2 cellular contexts compared by ENCODE assay signal in genomic region chr14:36321004-36321381, GRCh38.
TF ChIP-seq lines count a peak whose summit lies in the region.
"Not testable (repeated sequence)": the region's sequence is repeated elsewhere in the genome, so short reads cannot be mapped to it uniquely, and the experiment has no call there.

No MANE protein-coding gene starts in this region.

TF ChIP-seq in SK-N-SH treated with all-trans-retinoic acid at 6 μM for 48 hours, 23 proteins besides CTCF, POLR2A, EP300 and RAD21:
- 0 out of 2 replicates have a peak, but pooled peaks have one; percentile 39 for TF ChIP-seq SNAI2 (CRISPR knock-in tag; IDR thresholded peaks at IDR 0.05)
TF ChIP-seq in SK-N-SH treated with all-trans-retinoic acid at 6 μM for 48 hours: peak in this region for 1; not testable (repeated sequence) for 22.

TF ChIP-seq in HepG2, 621 proteins besides CTCF, POLR2A, EP300 and RAD21 (continues in another document):
- TF ChIP-seq ATF7-NPFF (CRISPR knock-in tag; IDR thresholded peaks at IDR 0.05; ENCODE audit: low read depth): 0 out of 2 replicates have a peak, but pooled peaks have one; percentile 9
- 0 out of 2 replicates have a peak, but pooled peaks have one; percentile 0 for TF ChIP-seq ZNF546 (CRISPR knock-in tag; conservative IDR thresholded peaks at IDR 0.05)
- TF ChIP-seq REL (CRISPR knock-in tag; conservative IDR thresholded peaks at IDR 0.05): 0 out of 2 replicates have a peak, but pooled peaks have one; percentile 9
- peak; percentile 65; the same call in 1 of the 2 replicates for TF ChIP-seq SATB2 (CRISPR knock-in tag; IDR thresholded peaks at IDR 0.05)
- 0 out of 2 replicates have a peak, but pooled peaks have one; percentile 20 for TF ChIP-seq ZNF367 (CRISPR knock-in tag; IDR thresholded peaks at IDR 0.05; ENCODE audit: borderline replicate concordance)
- TF ChIP-seq CBX2 (IDR thresholded peaks at IDR 0.05; ENCODE audit: low read depth, low read length): peak; percentile 69; the same call in 1 of the 2 replicates
- TF ChIP-seq CBX2 (CRISPR knock-in tag; IDR thresholded peaks at IDR 0.05; ENCODE audit: low read depth): peak; percentile 93; the same call in 1 of the 2 replicates
- TF ChIP-seq ZNF256 (CRISPR knock-in tag; conservative IDR thresholded peaks at IDR 0.05): 0 out of 2 replicates have a peak, but pooled peaks have one; percentile 1
- 0 out of 2 replicates have a peak, but pooled peaks have one; percentile 13 for TF ChIP-seq ZNF264 (CRISPR knock-in tag; IDR thresholded peaks at IDR 0.05)
- TF ChIP-seq SOX13 (IDR thresholded peaks at IDR 0.05): 0 out of 2 replicates have a peak, but pooled peaks have one; percentile 17
- TF ChIP-seq SOX13 (CRISPR knock-in tag; conservative IDR thresholded peaks at IDR 0.05 in 1 of 2, IDR thresholded peaks at IDR 0.05 in 1 of 2); LCORL (IDR thresholded peaks at IDR 0.05); ZHX2 (IDR thresholded peaks at IDR 0.05; ENCODE audit: low read depth): not testable (repeated sequence)
- 0 out of 2 replicates have a peak, but pooled peaks have one; percentile 10 for TF ChIP-seq ZNF275 (CRISPR knock-in tag; IDR thresholded peaks at IDR 0.05; ENCODE audit: borderline replicate concordance)
- TF ChIP-seq ZNF552 (CRISPR knock-in tag; IDR thresholded peaks at IDR 0.05; ENCODE audit: borderline replicate concordance): 0 out of 2 replicates have a peak, but pooled peaks have one; percentile 13
- TF ChIP-seq ZNF770 (CRISPR knock-in tag; IDR thresholded peaks at IDR 0.05): peak; percentile 93
- TF ChIP-seq ZMYM3 (CRISPR knock-in tag; IDR thresholded peaks at IDR 0.05): peak; percentile 79; the same call in 1 of the 2 replicates
- TF ChIP-seq ZMYM2 (CRISPR knock-in tag; IDR thresholded peaks at IDR 0.05): peak; percentile 56; the same call in 1 of the 2 replicates
- 0 out of 2 replicates have a peak, but pooled peaks have one; percentile 3 for TF ChIP-seq LCORL (CRISPR knock-in tag; IDR thresholded peaks at IDR 0.05)
- TF ChIP-seq NR2F1 (CRISPR knock-in tag; IDR thresholded peaks at IDR 0.05): 0 out of 4 replicates have a peak, but pooled peaks of 1 of the 2 experiments have one; percentile 3
- 0 out of 2 replicates have a peak, but pooled peaks have one; percentile 35 for TF ChIP-seq ZHX2 (CRISPR knock-in tag; IDR thresholded peaks at IDR 0.05; ENCODE audit: borderline replicate concordance)
- TF ChIP-seq BRF2 (CRISPR knock-in tag; IDR thresholded peaks at IDR 0.05): peak; percentile 13; the same call in 1 of the 2 replicates
- peak; percentile 92 for TF ChIP-seq TRAFD1 (CRISPR knock-in tag; IDR thresholded peaks at IDR 0.05; ENCODE audit: borderline replicate concordance)
- 0 out of 2 replicates have a peak, but pooled peaks have one; percentile 6 for TF ChIP-seq TARDBP (CRISPR knock-in tag; IDR thresholded peaks at IDR 0.05)
- TF ChIP-seq ZFP36 (IDR thresholded peaks at IDR 0.05; ENCODE audit: borderline replicate concordance, low read depth, low read length, partially characterized antibody): peak; percentile 2
- peak; percentile 1; the same call in 1 of the 2 replicates for TF ChIP-seq ARID2 (CRISPR knock-in tag; IDR thresholded peaks at IDR 0.05; ENCODE audit: borderline replicate concordance)
- TF ChIP-seq E2F1 (CRISPR knock-in tag; IDR thresholded peaks at IDR 0.05): peak; percentile 17; the same call in 1 of the 2 replicates
- peak; percentile 59; the same call in 1 of the 2 replicates for TF ChIP-seq EHMT2 (IDR thresholded peaks at IDR 0.05; ENCODE audit: borderline replicate concordance, low read depth, low read length)
- 0 out of 2 replicates have a peak, but pooled peaks have one; percentile 8 for TF ChIP-seq ZNF800 (CRISPR knock-in tag; IDR thresholded peaks at IDR 0.05)
- peak; percentile 78; the same call in 1 of the 2 replicates for TF ChIP-seq MAF1 (CRISPR knock-in tag; IDR thresholded peaks at IDR 0.05; ENCODE audit: borderline replicate concordance)
- TF ChIP-seq E2F2 (CRISPR knock-in tag; IDR thresholded peaks at IDR 0.05; ENCODE audit: borderline replicate concordance): 0 out of 2 replicates have a peak, but pooled peaks have one; percentile 41
- TF ChIP-seq ZNF749 (CRISPR knock-in tag; IDR thresholded peaks at IDR 0.05; ENCODE audit: borderline replicate concordance): 0 out of 2 replicates have a peak, but pooled peaks have one; percentile 14
- TF ChIP-seq ZNF414 (CRISPR knock-in tag; IDR thresholded peaks at IDR 0.05): 0 out of 2 replicates have a peak, but pooled peaks have one; percentile 7
- 0 out of 2 replicates have a peak, but pooled peaks have one; percentile 10 for TF ChIP-seq ZNF724P (CRISPR knock-in tag; IDR thresholded peaks at IDR 0.05; ENCODE audit: borderline replicate concordance)
- 0 out of 2 replicates have a peak, but pooled peaks have one; percentile 53 for TF ChIP-seq SMAD9 (CRISPR knock-in tag; IDR thresholded peaks at IDR 0.05)
- TF ChIP-seq CHCHD3 (CRISPR knock-in tag; IDR thresholded peaks at IDR 0.05): peak; percentile 40
- TF ChIP-seq ZSCAN20 (CRISPR knock-in tag; IDR thresholded peaks at IDR 0.05; ENCODE audit: borderline replicate concordance): 0 out of 2 replicates have a peak, but pooled peaks have one; percentile 68
- 0 out of 2 replicates have a peak, but pooled peaks have one; percentile 13 for TF ChIP-seq MEIS2 (CRISPR knock-in tag; IDR thresholded peaks at IDR 0.05)
- 0 out of 2 replicates have a peak, but pooled peaks have one; percentile 28 for TF ChIP-seq ZNF468 (CRISPR knock-in tag; IDR thresholded peaks at IDR 0.05)
- 0 out of 2 replicates have a peak, but pooled peaks have one; percentile 0 for TF ChIP-seq CCDC6 (CRISPR knock-in tag; IDR thresholded peaks at IDR 0.05)
- TF ChIP-seq ZNF557 (CRISPR knock-in tag; IDR thresholded peaks at IDR 0.05): 0 out of 2 replicates have a peak, but pooled peaks have one; percentile 14
